Comparison of ENCODE assay signal across 1 cellular context in the genomic region with DNA sequence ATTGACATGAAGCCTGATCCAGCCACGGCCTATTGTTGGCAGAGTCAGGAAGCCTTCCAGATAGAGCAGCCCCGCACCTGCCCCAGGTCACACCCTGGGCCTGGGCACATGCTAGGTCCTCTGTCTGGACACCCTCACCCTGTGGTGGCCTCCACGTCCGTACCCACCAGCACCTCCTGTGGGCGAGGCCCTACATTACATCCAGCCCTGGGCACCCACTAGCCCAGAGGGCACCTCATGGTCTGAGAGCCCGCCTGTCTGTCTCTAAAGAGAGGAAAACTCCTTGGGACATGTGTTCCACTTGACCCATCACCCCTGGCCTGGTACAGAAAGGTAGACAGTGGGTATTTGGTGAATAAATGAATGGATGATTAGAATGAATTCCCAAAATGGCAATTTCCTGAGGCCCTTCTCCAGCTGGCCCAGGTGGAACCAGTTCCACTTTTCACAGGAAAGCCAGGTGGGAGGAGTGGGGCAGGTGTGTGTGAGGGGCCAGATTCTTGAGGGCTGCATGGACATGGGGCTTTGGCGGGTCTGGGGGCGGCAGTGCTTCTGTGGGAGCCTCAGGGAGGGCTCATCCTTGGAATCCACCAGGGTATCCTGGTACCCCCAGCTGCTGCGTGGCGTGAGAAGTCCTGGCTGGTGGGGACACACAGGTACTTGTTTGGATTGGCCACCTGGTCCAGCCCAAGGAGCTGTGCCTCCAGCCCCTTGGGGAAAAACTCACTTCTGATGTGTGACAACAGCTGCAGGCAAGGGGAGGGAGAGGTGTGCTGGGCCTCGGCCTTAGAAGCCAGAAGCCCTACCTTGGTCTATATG.
TF ChIP-seq lines count a peak whose summit lies in the region.

No MANE protein-coding gene starts in this region.

TF ChIP-seq in HepG2, 621 proteins besides CTCF, POLR2A, EP300 and RAD21:
- TF ChIP-seq STAG1 (CRISPR knock-in tag; IDR thresholded peaks at IDR 0.05), result peak; percentile 12; the same call in 1 of the 2 replicates
